In the genomic region with DNA sequence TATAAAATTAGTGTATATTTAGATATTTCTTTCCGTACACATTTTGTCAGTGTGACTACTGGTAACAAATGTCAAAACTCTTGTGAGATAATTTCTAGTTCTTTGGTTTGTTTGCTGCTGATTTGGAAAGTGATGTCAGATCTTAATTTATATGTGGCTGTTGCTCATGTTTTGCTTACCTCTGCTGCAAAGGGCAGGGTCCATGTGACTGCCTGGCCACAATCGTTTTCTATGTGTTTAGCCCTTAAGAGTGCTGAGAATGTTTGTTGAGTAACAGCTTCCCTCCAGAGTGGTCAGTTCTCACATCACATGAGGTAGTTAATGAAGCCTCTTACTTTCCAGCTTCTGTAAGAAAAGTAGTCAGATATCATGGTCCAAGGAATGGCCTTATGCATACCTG, we compare ENCODE assay signal across 1 cellular context.
TF ChIP-seq lines count a peak whose summit lies in the region.

No MANE protein-coding gene starts in this region.

TF ChIP-seq in H1, 55 proteins besides CTCF, POLR2A, EP300 and RAD21:
- TF ChIP-seq MAFK (IDR thresholded peaks at IDR 0.05; ENCODE audit: low read depth, low read length) (no peak), SIX5 (IDR thresholded peaks at IDR 0.05; ENCODE audit: low read depth, low read length) (no peak), GTF2F1 (IDR thresholded peaks at IDR 0.05; ENCODE audit: borderline replicate concordance, low read depth, low read length) (no peak), SIRT6 (IDR thresholded peaks at IDR 0.05; ENCODE audit: low read length) (no peak), EZH2 (IDR thresholded peaks at IDR 0.05; ENCODE audit: low read depth, low read length, severe bottlenecking) (no peak), GABPA (IDR thresholded peaks at IDR 0.05; ENCODE audit: borderline replicate concordance, insufficient read depth, low read length) (no peak), JUND (IDR thresholded peaks at IDR 0.05; ENCODE audit: low read length) (no peak), FOSL1 (IDR thresholded peaks at IDR 0.05; ENCODE audit: insufficient read depth, low read depth, low read length) (no peak), CEBPB (IDR thresholded peaks at IDR 0.05; ENCODE audit: low read depth, low read length) (no peak)
- TF ChIP-seq, protein P1, sequence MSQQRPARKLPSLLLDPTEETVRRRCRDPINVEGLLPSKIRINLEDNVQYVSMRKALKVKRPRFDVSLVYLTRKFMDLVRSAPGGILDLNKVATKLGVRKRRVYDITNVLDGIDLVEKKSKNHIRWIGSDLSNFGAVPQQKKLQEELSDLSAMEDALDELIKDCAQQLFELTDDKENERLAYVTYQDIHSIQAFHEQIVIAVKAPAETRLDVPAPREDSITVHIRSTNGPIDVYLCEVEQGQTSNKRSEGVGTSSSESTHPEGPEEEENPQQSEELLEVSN (IDR thresholded peaks at IDR 0.05), result no peak
